15 cellular contexts compared by ENCODE assay signal in genomic region chr3:195181781-195182469, GRCh38.
DNase-seq lines count a peak whose midpoint lies in the region; ATAC-seq, FAIRE-seq and TF ChIP-seq lines count a peak whose summit lies in the region.
"Had no signal": no experiment of that assay in that cellular context is flagged by ENCODE, and none has a peak within 500 bp of the region (broad histone marks: within the 10 kb centered on the region; RNA-seq: fewer than 3 reads in every experiment).

No MANE protein-coding gene starts in this region.

- in situ Hi-C loops in transverse colon (cut with MboI; ENCODE audit: low pct_ligation_motif_present in 1 of 4, low pct_unique_long_range_greater_than_20kb in 1 of 4, low sequenced_read_pairs in 3 of 4) = no loop called here
- in situ Hi-C loops in GM13976 (cut with MboI; ENCODE audit: low sequenced_read_pairs, unreplicated experiment) = no loop called here

- no peak for TF ChIP-seq POLR2A in transverse colon (IDR thresholded peaks at IDR 0.05)

- H3K36me3 ChIP-seq in transverse colon = no peaks in the 10 kb centered on the region

- TF ChIP-seq EP300 in transverse colon (IDR thresholded peaks at IDR 0.05; ENCODE audit: low read depth) = no peak

- H3K4me1 Mint-ChIP-seq in activated naive CD8-positive, alpha-beta T cell (ENCODE audit: low read depth) = peaks cover 58% of the 10 kb centered on the region
- peaks cover 39% of the 10 kb centered on the region for H3K4me1 Mint-ChIP-seq in activated naive CD8-positive, alpha-beta T cell treated with anti-CD3 and anti-CD28 coated beads for 36 hours
- peaks cover 44% of the 10 kb centered on the region for H3K4me1 Mint-ChIP-seq in T-helper 17 cell

- WGBS in transverse colon (ENCODE audit: low coverage in 1 of 2), 2 donors = 61 to 71% methylated on average over 1 to 7 of the region's 7 CpGs

- H3K27me3 ChIP-seq in foreskin keratinocyte = no peaks in the 10 kb centered on the region
- no peaks in the 10 kb centered on the region for H3K27me3 ChIP-seq in transverse colon

- no peak for DNase-seq in activated naive CD8-positive, alpha-beta T cell treated with anti-CD3 and anti-CD28 coated beads for 36 hours
- DNase-seq in T-helper 17 cell = no peak
- DNase-seq in foreskin keratinocyte = peak in 1 of 2 donors; percentile 39
- no peak for DNase-seq in transverse colon
- DNase-seq in GM13976 (ENCODE audit: low spot score) = no peak
- DNase-seq in GM19239 (ENCODE audit: insufficient read length, low spot score) = no peak
- no peak for DNase-seq in NCI-H526 (lab: John Stamatoyannopoulos, UW)
- DNase-seq: activated CD8-positive, alpha-beta memory T cell treated with anti-CD3 and anti-CD28 coated beads, Interleukin-2, amount 50 U/mL, for 48 hours; aorta; DND-41; NCI-H1417; NCI-H524; stimulated activated CD4-positive, alpha-beta T cell treated with anti-CD3 and anti-CD28 coated beads, Interleukin-12 subunit alpha, Interleukin-12 subunit beta, amount 100 ng/mL, for 4 hours had no signal

- no peaks in the 10 kb centered on the region for H3K27me3 Mint-ChIP-seq in activated naive CD8-positive, alpha-beta T cell
- H3K27me3 Mint-ChIP-seq in activated naive CD8-positive, alpha-beta T cell treated with anti-CD3 and anti-CD28 coated beads for 36 hours = peaks cover 4% of the 10 kb centered on the region
- peaks cover 5% of the 10 kb centered on the region for H3K27me3 Mint-ChIP-seq in T-helper 17 cell

- H3K9me3 ChIP-seq in T-helper 17 cell (ENCODE audit: control insufficient read depth, low read length, poor library complexity, severe bottlenecking) = no peaks in the 10 kb centered on the region
- no peaks in the 10 kb centered on the region for H3K9me3 ChIP-seq in transverse colon

- H3K4me3 Mint-ChIP-seq in activated naive CD8-positive, alpha-beta T cell = no peak overlapping the region
- H3K4me3 Mint-ChIP-seq in activated naive CD8-positive, alpha-beta T cell treated with anti-CD3 and anti-CD28 coated beads for 36 hours = no peak overlapping the region
- H3K4me3 Mint-ChIP-seq in T-helper 17 cell = peak overlapping the region; percentile 53

- peaks cover 14% of the 10 kb centered on the region for H3K36me3 Mint-ChIP-seq in activated naive CD8-positive, alpha-beta T cell
- peaks cover 12% of the 10 kb centered on the region for H3K36me3 Mint-ChIP-seq in activated naive CD8-positive, alpha-beta T cell treated with anti-CD3 and anti-CD28 coated beads for 36 hours
- peaks cover 4% of the 10 kb centered on the region for H3K36me3 Mint-ChIP-seq in T-helper 17 cell (ENCODE audit: low read depth)

- no peak overlapping the region for H3K27ac ChIP-seq in foreskin keratinocyte
- H3K27ac ChIP-seq in transverse colon = peak overlapping the region; percentile 5 to 58 (median 36)

- TF ChIP-seq CTCF in foreskin keratinocyte (conservative IDR thresholded peaks at IDR 0.05) = no peak
- no peak for TF ChIP-seq CTCF in transverse colon (IDR thresholded peaks at IDR 0.05)
- no peak for TF ChIP-seq CTCF in GM13976 (IDR thresholded peaks at IDR 0.05; ENCODE audit: borderline replicate concordance, control extremely low read depth, extremely low read depth, insufficient read depth, missing control alignments)

- ATAC-seq in T-helper 17 cell (no peak), foreskin keratinocyte (peak; percentile 51)
- ATAC-seq: HCT116 had no signal

- intact Hi-C loops in transverse colon (cut with DNase I; ENCODE audit: low total_unique reads) = no loop called here

- H3K9me3 Mint-ChIP-seq in activated naive CD8-positive, alpha-beta T cell (ENCODE audit: low read depth) = no peaks in the 10 kb centered on the region
- H3K9me3 Mint-ChIP-seq in activated naive CD8-positive, alpha-beta T cell treated with anti-CD3 and anti-CD28 coated beads for 36 hours = no peaks in the 10 kb centered on the region

- FAIRE-seq in GM19239 (lab: Jason Lieb, UNC) = no peak

- no peak overlapping the region for H3K4me3 ChIP-seq in transverse colon

- H3K4me1 ChIP-seq in foreskin keratinocyte = peaks cover 13% of the 10 kb centered on the region
- H3K4me1 ChIP-seq in transverse colon = peaks cover 4 to 35% (median 13%) of the 10 kb centered on the region in 4 donors

- H3K27ac Mint-ChIP-seq in activated naive CD8-positive, alpha-beta T cell = peak overlapping the region; percentile 59
- no peak overlapping the region for H3K27ac Mint-ChIP-seq in activated naive CD8-positive, alpha-beta T cell treated with anti-CD3 and anti-CD28 coated beads for 36 hours
- peak overlapping the region; percentile 86 for H3K27ac Mint-ChIP-seq in T-helper 17 cell
